7 cellular contexts compared by ENCODE assay signal in genomic region chr16:11743308-11744074, GRCh38. TPM values are rescaled to one million over a fixed set of nuclear protein-coding genes. Genes with fewer than 3 reads are reported as not detected.
DNase-seq lines count a peak whose midpoint lies in the region; ATAC-seq, FAIRE-seq and TF ChIP-seq lines count a peak whose summit lies in the region.

No MANE protein-coding gene starts in this region.

- DNase-seq in GM06990 (ENCODE audit: extremely low read depth, insufficient read length) (peak; percentile 36), LHCN-M2 (ENCODE audit: low read depth) (peak; percentile 17), foreskin fibroblast (peak; percentile 58 to 71), ovary (peak in 3 of 5 donors; percentile 15 to 58 (median 35)), NCI-H526 (lab: John Stamatoyannopoulos, UW) (no peak), frontal cortex (ENCODE audit: low spot score in 2 of 2) (no peak)
- peak; percentile 39 for DNase-seq in activated CD8-positive, alpha-beta T cell treated with anti-CD3 and anti-CD28 coated beads, Interleukin-2, amount 10 ng/mL, durations not matched to agents 7 days and 5 days

- no peaks in the 10 kb centered on the region; the same call in 1 of the 2 replicates for H3K36me3 ChIP-seq in GM06990 (ENCODE audit: control insufficient read depth, insufficient read depth, low read length)
- H3K36me3 ChIP-seq in ovary = no peaks in the 10 kb centered on the region

- 49 to 56% (median 49%) methylated on average over 21 of the region's 21 CpGs for WGBS in ovary, 3 donors

- TF ChIP-seq CTCF in GM06990 (IDR thresholded peaks at IDR 0.05; ENCODE audit: insufficient read depth, low read length, poor library complexity, severe bottlenecking) = no peak
- no peak for TF ChIP-seq CTCF in foreskin fibroblast (IDR thresholded peaks at IDR 0.05; ENCODE audit: low read depth, low read length)
- TF ChIP-seq CTCF in ovary (IDR thresholded peaks at IDR 0.05) = no peak

- no peak for TF ChIP-seq EP300 in ovary (IDR thresholded peaks at IDR 0.05)

- ATAC-seq in activated CD8-positive, alpha-beta T cell treated with anti-CD3 and anti-CD28 coated beads, Interleukin-2, amount 10 ng/mL, durations not matched to agents 7 days and 5 days = no peak

- H3K9me3 Mint-ChIP-seq in activated CD8-positive, alpha-beta T cell treated with anti-CD3 and anti-CD28 coated beads, Interleukin-2, amount 10 ng/mL, durations not matched to agents 7 days and 5 days (ENCODE audit: insufficient read depth) = no peaks in the 10 kb centered on the region

- H3K27ac Mint-ChIP-seq in activated CD8-positive, alpha-beta T cell treated with anti-CD3 and anti-CD28 coated beads, Interleukin-2, amount 10 ng/mL, durations not matched to agents 7 days and 5 days = peak overlapping the region; percentile 94

- H3K4me3 ChIP-seq in GM06990 (replicated peaks; ENCODE audit: low read depth, low read length) (peak overlapping the region; percentile 72), foreskin fibroblast (ENCODE audit: low read depth in 1 of 2, low read length in 2 of 2) (peak overlapping the region; percentile 85 to 94), ovary (peak overlapping the region; percentile 75)

- H3K27ac ChIP-seq in ovary = peak overlapping the region; percentile 19 to 89

- peaks cover 48% of the 10 kb centered on the region for H3K4me1 Mint-ChIP-seq in activated CD8-positive, alpha-beta T cell treated with anti-CD3 and anti-CD28 coated beads, Interleukin-2, amount 10 ng/mL, durations not matched to agents 7 days and 5 days (ENCODE audit: low read depth)

- peaks cover 26% of the 10 kb centered on the region for H3K36me3 Mint-ChIP-seq in activated CD8-positive, alpha-beta T cell treated with anti-CD3 and anti-CD28 coated beads, Interleukin-2, amount 10 ng/mL, durations not matched to agents 7 days and 5 days (ENCODE audit: low read depth)

- peaks cover 7% of the 10 kb centered on the region for H3K4me1 ChIP-seq in ovary (ENCODE audit: insufficient read depth)

- CTCF ChIA-PET in activated CD8-positive, alpha-beta T cell treated with anti-CD3 and anti-CD28 coated beads, Interleukin-2, amount 10 ng/mL, durations not matched to agents 7 days and 5 days (lab: Charles Lee) = interaction anchor here (1.2 to 4.0 kb wide), 6 partner anchors 12 to 54 kb away, joined by 3 to 31 read pairs (median 4); partner anchors contain the start of gene ZC3H7A

- H3K27me3 ChIP-seq in GM06990 (replicated peaks; ENCODE audit: control insufficient read depth, insufficient read depth, low read length) (no peaks in the 10 kb centered on the region), ovary (no peaks in the 10 kb centered on the region)

- H3K27me3 Mint-ChIP-seq in activated CD8-positive, alpha-beta T cell treated with anti-CD3 and anti-CD28 coated beads, Interleukin-2, amount 10 ng/mL, durations not matched to agents 7 days and 5 days (ENCODE audit: low read depth) = no peaks in the 10 kb centered on the region

- intact Hi-C loops in ovary (cut with DNase I) = loop anchor here in 2 of 4 donors (2.0 to 10.0 kb wide), 3 partner anchors 51 to 79 kb away; partner anchors contain the start of genes ZC3H7A (in 2 of the 2) and SNN (in 1 of the 2)

- no peak for TF ChIP-seq POLR2A in ovary (IDR thresholded peaks at IDR 0.05)

- no peak for FAIRE-seq in frontal cortex (lab: Jason Lieb, UNC)

- H3K4me3 Mint-ChIP-seq in activated CD8-positive, alpha-beta T cell treated with anti-CD3 and anti-CD28 coated beads, Interleukin-2, amount 10 ng/mL, durations not matched to agents 7 days and 5 days = peak overlapping the region; percentile 87

- POLR2A ChIA-PET in activated CD8-positive, alpha-beta T cell treated with anti-CD3 and anti-CD28 coated beads, Interleukin-2, amount 10 ng/mL, durations not matched to agents 7 days and 5 days (lab: Charles Lee) = interaction anchor here (0.8 to 3.6 kb wide), 11 partner anchors 9 to 233 kb away, joined by 3 to 28 read pairs (median 6); partner anchors contain the start of genes LITAF, RSL1D1, SNX29 and ZC3H7A

- no peaks in the 10 kb centered on the region for H3K9me3 ChIP-seq in ovary

RNA-seq across cellular contexts. Expression of gene TXNDC11, which starts 0.8 kb away (rescaled TPM):
- total RNA-seq in LHCN-M2 (2014; rRNA removed) = 27.3 and 31.0 TPM in 2 replicates
- 20.2 TPM for polyA plus RNA-seq in LHCN-M2 (2012)
- total RNA-seq in activated CD8-positive, alpha-beta T cell treated with anti-CD3 and anti-CD28 coated beads, Interleukin-2, amount 10 ng/mL, durations not matched to agents 7 days and 5 days = 10 to 100 TPM; 30.1 to 34.4 TPM
- 10 to 100 TPM; 32.3 to 48.6 (median 40.6) TPM for total RNA-seq in ovary
- 10 to 100 TPM; 35.1 to 39.2 TPM for polyA plus RNA-seq in ovary
- 8.6 TPM for total RNA-seq in frontal cortex

RNA-seq across cellular contexts. Expression of gene ZC3H7A, which starts 53.6 kb away (rescaled TPM):
- total RNA-seq in LHCN-M2 (2014; rRNA removed) = 26.5 and 42.4 TPM in 2 replicates
- polyA plus RNA-seq in LHCN-M2 (2012) = 21.4 TPM
- total RNA-seq in activated CD8-positive, alpha-beta T cell treated with anti-CD3 and anti-CD28 coated beads, Interleukin-2, amount 10 ng/mL, durations not matched to agents 7 days and 5 days = 10 to 100 TPM; 58.9 TPM
- 10 to 100 TPM; 42.1 to 60.9 (median 50.7) TPM for total RNA-seq in ovary
- 10 to 100 TPM; 34.9 to 57.6 TPM for polyA plus RNA-seq in ovary
- 37.1 TPM for total RNA-seq in frontal cortex

Comparison
In these comparisons a context has a peak if more than half of its experiments do, and no peak if none do; other contexts are left out.
1. DNase-seq: peak in GM06990 (single experiment), LHCN-M2 (single experiment), activated CD8-positive, alpha-beta T cell treated with anti-CD3 and anti-CD28 coated beads, Interleukin-2, amount 10 ng/mL, durations not matched to agents 7 days and 5 days (single experiment), foreskin fibroblast (2 of 2) and ovary (3 of 5); none in NCI-H526 (0 of 2) and frontal cortex (0 of 2).
2. Peak in every context shown above with its lines, with median percentiles within 50 percentile points of each other: H3K4me3 ChIP-seq.